22 cellular contexts compared by ENCODE assay signal in genomic region chrX:150919401-150919800, GRCh38.
"Had no signal": no experiment of that assay in that cellular context is flagged by ENCODE, and none has a peak within 500 bp of the region (broad histone marks: within the 10 kb centered on the region; RNA-seq: fewer than 3 reads in every experiment).

No MANE protein-coding gene starts in this region.

- H3K27ac ChIP-seq: colonic mucosa had no signal

- H3K27me3 Mint-ChIP-seq: activated CD8-positive, alpha-beta T cell treated with anti-CD3 and anti-CD28 coated beads for 36 hours; activated naive CD4-positive, alpha-beta T cell treated with anti-CD3 and anti-CD28 coated beads, Interleukin-2, amount 10 ng/mL, durations not matched to agents 7 days and 5 days; activated naive CD8-positive, alpha-beta T cell treated with anti-CD3 and anti-CD28 coated beads for 36 hours had no signal

- DNase-seq: activated CD4-positive, alpha-beta T cell treated with anti-CD3 and anti-CD28 coated beads for 4 hours; activated CD8-positive, alpha-beta memory T cell treated with anti-CD3 and anti-CD28 coated beads, Interleukin-2, amount 50 U/mL, for 4 hours; activated CD8-positive, alpha-beta T cell treated with anti-CD3 and anti-CD28 coated beads for 36 hours; activated gamma-delta T cell treated with Interleukin-2 at 50 U/mL for 16 hours; activated naive CD4-positive, alpha-beta T cell treated with anti-CD3 and anti-CD28 coated beads, Interleukin-2, amount 10 ng/mL, durations not matched to agents 7 days and 5 days; activated naive CD8-positive, alpha-beta T cell treated with anti-CD3 and anti-CD28 coated beads for 36 hours; activated T-cell treated with anti-CD3 and anti-CD28 coated beads, Interleukin-2, amount 50 U/mL, for 72 hours; caudate nucleus; colonic mucosa; IMR-90; KG1; NCI-H1092; NCI-H1417; NCI-H1930; NCI-H2227 treated with DMSO at 0.1 percent for 48 hours; NCI-H446 treated with DMSO at 0.1 percent for 48 hours; NCI-H524 treated with DMSO at 0.1 percent for 48 hours; NCI-H82; PC-3; SHP77; T-helper 1 cell had no signal

- H3K9me3 Mint-ChIP-seq: activated CD8-positive, alpha-beta T cell treated with anti-CD3 and anti-CD28 coated beads for 36 hours; activated naive CD4-positive, alpha-beta T cell treated with anti-CD3 and anti-CD28 coated beads, Interleukin-2, amount 10 ng/mL, durations not matched to agents 7 days and 5 days; activated naive CD8-positive, alpha-beta T cell treated with anti-CD3 and anti-CD28 coated beads for 36 hours; activated T-cell treated with anti-CD3 and anti-CD28 coated beads, Interleukin-2, amount 50 U/mL, for 72 hours; activated T-helper 2 cell treated with anti-CD3 and anti-CD28 coated beads, Interferon-gamma antibody, Interleukin-2, Interleukin-4, amounts not matched to agents 10 μg/mL and 5 μg/mL and 100 μg/mL, durations not matched to agents 14 hours and 24 hours and 36 hours had no signal

- H3K4me1 Mint-ChIP-seq: activated naive CD4-positive, alpha-beta T cell treated with anti-CD3 and anti-CD28 coated beads, Interleukin-2, amount 10 ng/mL, durations not matched to agents 7 days and 5 days; activated naive CD8-positive, alpha-beta T cell treated with anti-CD3 and anti-CD28 coated beads for 36 hours had no signal

- H3K27ac Mint-ChIP-seq: activated CD8-positive, alpha-beta T cell treated with anti-CD3 and anti-CD28 coated beads for 36 hours; activated naive CD4-positive, alpha-beta T cell treated with anti-CD3 and anti-CD28 coated beads, Interleukin-2, amount 10 ng/mL, durations not matched to agents 7 days and 5 days; activated naive CD8-positive, alpha-beta T cell treated with anti-CD3 and anti-CD28 coated beads for 36 hours; activated T-cell treated with anti-CD3 and anti-CD28 coated beads, Interleukin-2, amount 50 U/mL, for 72 hours; activated T-helper 2 cell treated with anti-CD3 and anti-CD28 coated beads, Interferon-gamma antibody, Interleukin-2, Interleukin-4, amounts not matched to agents 10 μg/mL and 5 μg/mL and 100 μg/mL, durations not matched to agents 14 hours and 24 hours and 36 hours had no signal

- H3K4me1 ChIP-seq: colonic mucosa had no signal

- H3K4me3 Mint-ChIP-seq: activated CD8-positive, alpha-beta T cell treated with anti-CD3 and anti-CD28 coated beads for 36 hours; activated naive CD4-positive, alpha-beta T cell treated with anti-CD3 and anti-CD28 coated beads, Interleukin-2, amount 10 ng/mL, durations not matched to agents 7 days and 5 days; activated naive CD8-positive, alpha-beta T cell treated with anti-CD3 and anti-CD28 coated beads for 36 hours; activated T-cell treated with anti-CD3 and anti-CD28 coated beads, Interleukin-2, amount 50 U/mL, for 72 hours had no signal

- H3K27me3 ChIP-seq: colonic mucosa had no signal

- H3K36me3 ChIP-seq: colonic mucosa had no signal

- H3K4me3 ChIP-seq: colonic mucosa had no signal

- H3K9me3 ChIP-seq: colonic mucosa had no signal

- H3K36me3 Mint-ChIP-seq: activated naive CD4-positive, alpha-beta T cell treated with anti-CD3 and anti-CD28 coated beads, Interleukin-2, amount 10 ng/mL, durations not matched to agents 7 days and 5 days; activated naive CD8-positive, alpha-beta T cell treated with anti-CD3 and anti-CD28 coated beads for 36 hours had no signal
